ENCODE assay signal across 1 cellular context in the genomic region with DNA sequence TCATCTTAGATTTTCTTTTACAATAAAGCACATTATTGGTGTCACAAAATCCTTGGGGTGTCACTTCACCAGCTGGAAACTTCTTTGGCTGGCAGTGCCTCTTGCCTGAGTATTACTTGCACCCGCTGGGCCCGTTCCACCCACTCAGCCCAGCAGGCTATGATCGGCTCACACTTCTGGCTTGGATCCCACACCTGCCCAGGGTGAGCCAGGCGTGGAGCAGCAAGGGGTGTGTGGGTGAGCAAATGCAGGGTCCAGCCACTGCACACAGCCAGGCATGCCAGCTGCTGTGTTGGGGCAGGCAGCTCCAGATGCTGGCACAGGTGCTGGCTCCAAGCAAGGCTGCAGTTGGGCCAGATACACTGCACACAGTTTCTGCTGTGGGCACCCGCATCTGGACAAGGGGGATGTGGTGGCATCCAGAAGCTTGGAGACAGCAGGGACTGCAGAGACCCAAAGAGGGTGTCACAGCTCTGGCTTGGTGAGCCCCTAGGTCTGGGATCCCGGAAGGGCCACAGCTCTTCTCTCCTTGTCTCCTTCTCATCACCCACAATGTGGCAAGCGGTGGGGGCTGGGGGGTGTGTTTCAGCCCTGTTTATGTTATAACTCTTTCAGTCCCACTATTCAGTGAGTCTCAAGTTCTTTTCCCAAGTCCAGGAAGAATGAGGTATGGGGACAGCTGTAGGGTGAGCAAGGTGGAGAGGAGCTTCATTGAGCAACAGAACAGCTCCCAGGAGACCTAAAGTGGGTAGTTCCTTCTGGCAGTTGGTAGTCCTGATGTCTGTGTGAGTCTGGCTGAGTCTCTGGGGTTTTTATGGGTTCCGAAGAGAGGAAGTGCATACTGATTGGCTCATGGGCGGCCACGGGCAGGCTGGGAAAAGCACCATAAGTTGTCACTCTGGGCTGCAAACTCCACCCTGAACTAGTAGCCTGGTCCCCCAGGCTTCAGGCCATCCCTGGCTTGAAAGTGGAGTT.
TF ChIP-seq lines count a peak whose summit lies in the region.

No MANE protein-coding gene starts in this region.

TF ChIP-seq in K562, 482 proteins besides CTCF, POLR2A, EP300 and RAD21:
- TF ChIP-seq ZNF232 (CRISPR knock-in tag; IDR thresholded peaks at IDR 0.05) (no peak), ATF6 (CRISPR knock-in tag; IDR thresholded peaks at IDR 0.05) (no peak), KDM1A (IDR thresholded peaks at IDR 0.05) (no peak), CREB1 (IDR thresholded peaks at IDR 0.05) (no peak), CREB1 (CRISPR knock-in tag; IDR thresholded peaks at IDR 0.05) (no peak), BRD4 (IDR thresholded peaks at IDR 0.05) (no peak), ARID4B (CRISPR knock-in tag; IDR thresholded peaks at IDR 0.05) (no peak), ZNF830 (CRISPR knock-in tag; IDR thresholded peaks at IDR 0.05) (no peak), ILF3 (IDR thresholded peaks at IDR 0.05; ENCODE audit: borderline replicate concordance) (no peak), ZNF696 (CRISPR knock-in tag; conservative IDR thresholded peaks at IDR 0.05) (no peak), NFYB (IDR thresholded peaks at IDR 0.05; ENCODE audit: extremely low read depth, insufficient read length) (no peak)
TF ChIP-seq in K562: peak in this region for 0.
